Comparison of ENCODE assay signal across 9 cellular contexts in genomic region chr11:44936527-44936926, GRCh38. TPM values are rescaled to one million over a fixed set of nuclear protein-coding genes. Genes with fewer than 3 reads are reported as not detected.
DNase-seq lines count a peak whose midpoint lies in the region; ATAC-seq and TF ChIP-seq lines count a peak whose summit lies in the region.
"Had no signal": no experiment of that assay in that cellular context is flagged by ENCODE, and none has a peak within 500 bp of the region (broad histone marks: within the 10 kb centered on the region; RNA-seq: fewer than 3 reads in every experiment).

No MANE protein-coding gene starts in this region.

- peak overlapping the region in 31 of 59 donors; percentile 3 to 56 (median 32) for H3K4me3 ChIP-seq in dorsolateral prefrontal cortex
- H3K4me3 ChIP-seq: skin epidermis had no signal

- no peaks in the 10 kb centered on the region for H3K27me3 ChIP-seq in dorsolateral prefrontal cortex

- H3K9me3 Mint-ChIP-seq in memory B cell, result no peaks in the 10 kb centered on the region

- H3K27me3 Mint-ChIP-seq in memory B cell, result no peaks in the 10 kb centered on the region

- DNase-seq in NCI-H526 (lab: John Stamatoyannopoulos, UW) (peak; percentile 63 to 90), dorsolateral prefrontal cortex (peak; percentile 74 to 94 (median 88)), memory B cell (ENCODE audit: low spot score in 2 of 2) (peak; percentile 88 to 89)
- DNase-seq in activated CD4-positive, alpha-beta T cell treated with anti-CD3 and anti-CD28 coated beads, Interleukin-2, amount 50 U/mL, for 1 hour, result peak; percentile 84
- peak; percentile 50 to 64 for DNase-seq in stimulated activated CD8-positive, alpha-beta memory T cell treated with anti-CD3 and anti-CD28 coated beads, Interleukin-15, amount 100 ng/mL, for 48 hours (ENCODE audit: low read depth in 2 of 2)

- peak; percentile 61 for ATAC-seq in HG03066 (IDR thresholded peaks at IDR 0.05; ENCODE audit: low read depth, unreplicated experiment)
- peak; percentile 93 for ATAC-seq in memory B cell (ENCODE audit: low read depth)
- ATAC-seq in GM19452 (IDR thresholded peaks at IDR 0.05; ENCODE audit: unreplicated experiment), result no peak

- H3K27ac Mint-ChIP-seq in memory B cell, result no peak overlapping the region

- peaks cover 16% of the 10 kb centered on the region for H3K4me1 Mint-ChIP-seq in memory B cell

- TF ChIP-seq CTCF in GM12872 (IDR thresholded peaks at IDR 0.05; ENCODE audit: insufficient read depth, low read depth, low read length) (peak; percentile 92), dorsolateral prefrontal cortex (IDR thresholded peaks at IDR 0.05 in 54 of 56, conservative IDR thresholded peaks at IDR 0.05 in 2 of 56; ENCODE audit: low read depth in 1 of 56, partially characterized antibody in 56 of 56) (peak; percentile 84 to 100 (median 98))

- peaks cover 12% of the 10 kb centered on the region for H3K36me3 Mint-ChIP-seq in memory B cell

- no peak overlapping the region for H3K4me3 Mint-ChIP-seq in memory B cell

- H3K27ac ChIP-seq in dorsolateral prefrontal cortex, result peak overlapping the region in 5 of 59 donors; percentile 8 to 60 (median 25)
- H3K27ac ChIP-seq: skin epidermis had no signal

- intact Hi-C loops in dorsolateral prefrontal cortex (cut with DNase I), result loop anchor here (1.0 to 10.0 kb wide), 3 partner anchors 167 to 368 kb away; no protein-coding TSS in a partner anchor

RNA-seq across cellular contexts. Expression of gene TP53I11, which starts 14.2 kb away (rescaled TPM):
- 10 to 100 TPM in 119 of 120 experiments, 1 to 10 TPM in 1; 9.6 to 61.1 (median 25.7) TPM for total RNA-seq in dorsolateral prefrontal cortex
